Comparison of ENCODE assay signal across 1 cellular context in genomic region chr14:53613404-53614253, GRCh38.
A peak's percentile ranks its signal among the peaks of the same experiment; 100 is the strongest.
TF ChIP-seq lines count a peak whose summit lies in the region.

No MANE protein-coding gene starts in this region.

TF ChIP-seq in GM12878, 131 proteins besides CTCF, POLR2A, EP300 and RAD21 (continued from another document and continues in another):
- TF ChIP-seq, protein P1, sequence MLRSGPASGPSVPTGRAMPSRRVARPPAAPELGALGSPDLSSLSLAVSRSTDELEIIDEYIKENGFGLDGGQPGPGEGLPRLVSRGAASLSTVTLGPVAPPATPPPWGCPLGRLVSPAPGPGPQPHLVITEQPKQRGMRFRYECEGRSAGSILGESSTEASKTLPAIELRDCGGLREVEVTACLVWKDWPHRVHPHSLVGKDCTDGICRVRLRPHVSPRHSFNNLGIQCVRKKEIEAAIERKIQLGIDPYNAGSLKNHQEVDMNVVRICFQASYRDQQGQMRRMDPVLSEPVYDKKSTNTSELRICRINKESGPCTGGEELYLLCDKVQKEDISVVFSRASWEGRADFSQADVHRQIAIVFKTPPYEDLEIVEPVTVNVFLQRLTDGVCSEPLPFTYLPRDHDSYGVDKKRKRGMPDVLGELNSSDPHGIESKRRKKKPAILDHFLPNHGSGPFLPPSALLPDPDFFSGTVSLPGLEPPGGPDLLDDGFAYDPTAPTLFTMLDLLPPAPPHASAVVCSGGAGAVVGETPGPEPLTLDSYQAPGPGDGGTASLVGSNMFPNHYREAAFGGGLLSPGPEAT (IDR thresholded peaks at IDR 0.05; ENCODE audit: low read depth), result peak; percentile 91
- TF ChIP-seq RFX5 (IDR thresholded peaks at IDR 0.05; ENCODE audit: low read depth, low read length) (no peak), NFYA (IDR thresholded peaks at IDR 0.05; ENCODE audit: borderline replicate concordance, low read depth, low read length) (no peak), HDGF (IDR thresholded peaks at IDR 0.05) (no peak; the same call in 1 of the 2 replicates), PAX8 (IDR thresholded peaks at IDR 0.05) (no peak), ZBED1 (IDR thresholded peaks at IDR 0.05; ENCODE audit: borderline replicate concordance) (peak; percentile 83), KAT2A (conservative IDR thresholded peaks at IDR 0.05; ENCODE audit: control insufficient read depth, low read depth, low read length) (no peak), ESRRA (IDR thresholded peaks at IDR 0.05; ENCODE audit: low read length) (peak; percentile 90), NKRF (conservative IDR thresholded peaks at IDR 0.05) (no peak), SUZ12 (IDR thresholded peaks at IDR 0.05; ENCODE audit: unreplicated experiment) (no peak), KDM1A (IDR thresholded peaks at IDR 0.05; ENCODE audit: borderline replicate concordance) (no peak), TCF12 (IDR thresholded peaks at IDR 0.05; ENCODE audit: low read depth, low read length) (peak; percentile 84), MEF2A (IDR thresholded peaks at IDR 0.05; ENCODE audit: insufficient read depth, low read depth, low read length) (peak; percentile 81), NR2F1 (conservative IDR thresholded peaks at IDR 0.05) (peak; percentile 94), CREM (IDR thresholded peaks at IDR 0.05; ENCODE audit: low read depth) (peak; percentile 95), IRF4 (IDR thresholded peaks at IDR 0.05; ENCODE audit: low read depth, low read length) (peak; percentile 94), CBX5 (IDR thresholded peaks at IDR 0.05; ENCODE audit: low read depth) (peak; percentile 94), SMAD1 (IDR thresholded peaks at IDR 0.05; ENCODE audit: low read depth, partially characterized antibody) (peak; percentile 47), ZNF274 (IDR thresholded peaks at IDR 0.05; ENCODE audit: insufficient read depth, insufficient read length) (no peak), ZNF24 (IDR thresholded peaks at IDR 0.05) (peak; percentile 58; the same call in 1 of the 2 replicates), E4F1 (IDR thresholded peaks at IDR 0.05; ENCODE audit: borderline replicate concordance, partially characterized antibody) (peak; percentile 46), CEBPZ (IDR thresholded peaks at IDR 0.05; ENCODE audit: low read depth, low read length) (no peak), MTA3 (IDR thresholded peaks at IDR 0.05; ENCODE audit: borderline replicate concordance, low read length) (peak; percentile 88; the same call in 1 of the 2 replicates), SPI1 (IDR thresholded peaks at IDR 0.05; ENCODE audit: borderline replicate concordance, insufficient read depth, low read depth, low read length) (peak; percentile 98), DPF2 (IDR thresholded peaks at IDR 0.05) (peak; percentile 98), HDAC6 (IDR thresholded peaks at IDR 0.05; ENCODE audit: unreplicated experiment) (no peak), POLR2AphosphoS2 (IDR thresholded peaks at IDR 0.05; ENCODE audit: low read depth, low read length) (no peak), WRNIP1 (IDR thresholded peaks at IDR 0.05; ENCODE audit: borderline replicate concordance, low read depth, low read length) (no peak), KLF5 (IDR thresholded peaks at IDR 0.05; ENCODE audit: partially characterized antibody) (peak; percentile 91), STAT1 (conservative IDR thresholded peaks at IDR 0.05) (no peak), ELK1 (IDR thresholded peaks at IDR 0.05; ENCODE audit: low read depth, low read length) (no peak; the same call in 1 of the 2 replicates), RB1 (IDR thresholded peaks at IDR 0.05; ENCODE audit: borderline replicate concordance) (0 out of 2 replicates have a peak, but pooled peaks have one; percentile 12), YY1 (IDR thresholded peaks at IDR 0.05; ENCODE audit: low read depth, low read length) (peak; percentile 68), CHD1 (IDR thresholded peaks at IDR 0.05; ENCODE audit: low read depth, low read length) (no peak), TCF3 (IDR thresholded peaks at IDR 0.05; ENCODE audit: borderline replicate concordance, insufficient read depth, low read depth, low read length) (peak; percentile 85), MTA2 (IDR thresholded peaks at IDR 0.05; ENCODE audit: low read depth) (peak; percentile 99), HSF1 (IDR thresholded peaks at IDR 0.05; ENCODE audit: low read depth, low read length) (no peak), ZNF207 (IDR thresholded peaks at IDR 0.05; ENCODE audit: borderline replicate concordance) (no peak; the same call in none of the 2 replicates), FOXK2 (IDR thresholded peaks at IDR 0.05) (peak; percentile 66)
- TF ChIP-seq, protein P2, sequence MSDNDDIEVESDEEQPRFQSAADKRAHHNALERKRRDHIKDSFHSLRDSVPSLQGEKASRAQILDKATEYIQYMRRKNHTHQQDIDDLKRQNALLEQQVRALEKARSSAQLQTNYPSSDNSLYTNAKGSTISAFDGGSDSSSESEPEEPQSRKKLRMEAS (IDR thresholded peaks at IDR 0.05; ENCODE audit: low read depth, low read length), result 0 out of 2 replicates have a peak, but pooled peaks have one; percentile 13
- TF ChIP-seq, protein P3, sequence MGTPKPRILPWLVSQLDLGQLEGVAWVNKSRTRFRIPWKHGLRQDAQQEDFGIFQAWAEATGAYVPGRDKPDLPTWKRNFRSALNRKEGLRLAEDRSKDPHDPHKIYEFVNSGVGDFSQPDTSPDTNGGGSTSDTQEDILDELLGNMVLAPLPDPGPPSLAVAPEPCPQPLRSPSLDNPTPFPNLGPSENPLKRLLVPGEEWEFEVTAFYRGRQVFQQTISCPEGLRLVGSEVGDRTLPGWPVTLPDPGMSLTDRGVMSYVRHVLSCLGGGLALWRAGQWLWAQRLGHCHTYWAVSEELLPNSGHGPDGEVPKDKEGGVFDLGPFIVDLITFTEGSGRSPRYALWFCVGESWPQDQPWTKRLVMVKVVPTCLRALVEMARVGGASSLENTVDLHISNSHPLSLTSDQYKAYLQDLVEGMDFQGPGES (IDR thresholded peaks at IDR 0.05), result no peak
- TF ChIP-seq, protein P4, sequence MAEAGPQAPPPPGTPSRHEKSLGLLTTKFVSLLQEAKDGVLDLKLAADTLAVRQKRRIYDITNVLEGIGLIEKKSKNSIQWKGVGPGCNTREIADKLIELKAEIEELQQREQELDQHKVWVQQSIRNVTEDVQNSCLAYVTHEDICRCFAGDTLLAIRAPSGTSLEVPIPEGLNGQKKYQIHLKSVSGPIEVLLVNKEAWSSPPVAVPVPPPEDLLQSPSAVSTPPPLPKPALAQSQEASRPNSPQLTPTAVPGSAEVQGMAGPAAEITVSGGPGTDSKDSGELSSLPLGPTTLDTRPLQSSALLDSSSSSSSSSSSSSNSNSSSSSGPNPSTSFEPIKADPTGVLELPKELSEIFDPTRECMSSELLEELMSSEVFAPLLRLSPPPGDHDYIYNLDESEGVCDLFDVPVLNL (IDR thresholded peaks at IDR 0.05; ENCODE audit: low read depth, low read length), result no peak
- TF ChIP-seq, protein P5, sequence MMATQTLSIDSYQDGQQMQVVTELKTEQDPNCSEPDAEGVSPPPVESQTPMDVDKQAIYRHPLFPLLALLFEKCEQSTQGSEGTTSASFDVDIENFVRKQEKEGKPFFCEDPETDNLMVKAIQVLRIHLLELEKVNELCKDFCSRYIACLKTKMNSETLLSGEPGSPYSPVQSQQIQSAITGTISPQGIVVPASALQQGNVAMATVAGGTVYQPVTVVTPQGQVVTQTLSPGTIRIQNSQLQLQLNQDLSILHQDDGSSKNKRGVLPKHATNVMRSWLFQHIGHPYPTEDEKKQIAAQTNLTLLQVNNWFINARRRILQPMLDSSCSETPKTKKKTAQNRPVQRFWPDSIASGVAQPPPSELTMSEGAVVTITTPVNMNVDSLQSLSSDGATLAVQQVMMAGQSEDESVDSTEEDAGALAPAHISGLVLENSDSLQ (IDR thresholded peaks at IDR 0.05), result peak; percentile 54; the same call in 1 of the 2 replicates
